Comparison of ENCODE assay signal across 10 cellular contexts in genomic region chr1:40076895-40077312, GRCh38. TPM values are rescaled to one million over a fixed set of nuclear protein-coding genes. Genes with fewer than 3 reads are reported as not detected.
DNase-seq lines count a peak whose midpoint lies in the region; ATAC-seq, FAIRE-seq and TF ChIP-seq lines count a peak whose summit lies in the region.
"Had no signal": no experiment of that assay in that cellular context is flagged by ENCODE, and none has a peak within 500 bp of the region (broad histone marks: within the 10 kb centered on the region; RNA-seq: fewer than 3 reads in every experiment).

No MANE protein-coding gene starts in this region.

- peaks cover 11% of the 10 kb centered on the region for H3K4me1 Mint-ChIP-seq in activated T-cell treated with anti-CD3 and anti-CD28 coated beads, Interleukin-2, amount 50 U/mL, for 72 hours (ENCODE audit: low read depth)
- H3K4me1 Mint-ChIP-seq in WTC11, result no peaks in the 10 kb centered on the region

- no peaks in the 10 kb centered on the region for H3K4me1 ChIP-seq in hepatocyte (ENCODE audit: insufficient read depth)
- peaks cover 0 to 24% (median 11%) of the 10 kb centered on the region in 4 donors for H3K4me1 ChIP-seq in tibial nerve

- H4K20me1 ChIP-seq in hepatocyte (ENCODE audit: insufficient read depth, poor library complexity, severe bottlenecking), result no peaks in the 10 kb centered on the region

- H3K79me2 ChIP-seq in hepatocyte, result no peaks in the 10 kb centered on the region

- no peak for ATAC-seq in activated T-cell treated with anti-CD3 and anti-CD28 coated beads, Interleukin-2, amount 50 U/mL, for 72 hours (replicated peaks in 1 of 2)
- ATAC-seq in WTC11, result no peak

- POLR2A ChIA-PET in WTC11 (lab: Charles Lee), result no interaction called here

- H3K36me3 ChIP-seq in hepatocyte (replicated peaks; ENCODE audit: insufficient read depth, low read depth) (no peaks in the 10 kb centered on the region), tibial nerve (peaks cover 0 to 46% (median 6%) of the 10 kb centered on the region in 3 donors)

- H3K27ac Mint-ChIP-seq in activated T-cell treated with anti-CD3 and anti-CD28 coated beads, Interleukin-2, amount 50 U/mL, for 72 hours, result peak overlapping the region; percentile 54
- no peak overlapping the region for H3K27ac Mint-ChIP-seq in WTC11
- H3K27ac Mint-ChIP-seq: activated naive CD8-positive, alpha-beta T cell treated with anti-CD3 and anti-CD28 coated beads, Interleukin-2, amount 10 ng/mL, durations not matched to agents 7 days and 5 days had no signal

- CTCF ChIA-PET in WTC11 (lab: Charles Lee), result interaction anchor here (0.9 to 1.3 kb wide), 3 partner anchors 9 to 328 kb away, joined by 3 to 8 read pairs (median 3); no protein-coding TSS in a partner anchor

- peak in 1 of 2 donors; percentile 27 for TF ChIP-seq EP300 in tibial nerve (IDR thresholded peaks at IDR 0.05)

- no peak for FAIRE-seq in GM12891 (lab: Jason Lieb, UNC)

- peaks cover 7 to 20% of the 10 kb centered on the region in 2 donors for H3K36me3 Mint-ChIP-seq in activated T-cell treated with anti-CD3 and anti-CD28 coated beads, Interleukin-2, amount 50 U/mL, for 72 hours (ENCODE audit: insufficient read depth in 2 of 2)
- H3K36me3 Mint-ChIP-seq in WTC11, result peaks cover 45% of the 10 kb centered on the region

- no peak overlapping the region for H3K4me3 Mint-ChIP-seq in activated T-cell treated with anti-CD3 and anti-CD28 coated beads, Interleukin-2, amount 50 U/mL, for 72 hours
- no peak overlapping the region for H3K4me3 Mint-ChIP-seq in WTC11
- H3K4me3 Mint-ChIP-seq: activated naive CD8-positive, alpha-beta T cell treated with anti-CD3 and anti-CD28 coated beads, Interleukin-2, amount 10 ng/mL, durations not matched to agents 7 days and 5 days; CD4-positive, CD25-positive, alpha-beta regulatory T cell had no signal

- H3K9me3 ChIP-seq in hepatocyte (ENCODE audit: low read depth), result no peaks in the 10 kb centered on the region
- H3K9me3 ChIP-seq in tibial nerve, result no peaks in the 10 kb centered on the region

- no peaks in the 10 kb centered on the region for H3K9me2 ChIP-seq in hepatocyte (replicated peaks; ENCODE audit: insufficient read depth)

- H3K4me3 ChIP-seq in hepatocyte (no peak overlapping the region), tibial nerve (no peak overlapping the region)

- 77% methylated on average over 5 of the region's 5 CpGs for WGBS in hepatocyte (ENCODE audit: low lambda C conversion rate, missing lambda C conversion rate)
- 17 to 21% methylated on average over 5 of the region's 5 CpGs for WGBS in tibial nerve, 2 donors

- peak overlapping the region; percentile 51 for H3K27ac ChIP-seq in angular gyrus (ENCODE audit: low read depth, low read length)
- H3K27ac ChIP-seq in hepatocyte, result peak overlapping the region; percentile 28
- peak overlapping the region; percentile 4 to 84 (median 58) for H3K27ac ChIP-seq in tibial nerve

- no peaks in the 10 kb centered on the region for H3K27me3 Mint-ChIP-seq in activated T-cell treated with anti-CD3 and anti-CD28 coated beads, Interleukin-2, amount 50 U/mL, for 72 hours (ENCODE audit: low read depth)
- no peaks in the 10 kb centered on the region for H3K27me3 Mint-ChIP-seq in WTC11 (ENCODE audit: low read depth)
- H3K27me3 Mint-ChIP-seq: activated naive CD8-positive, alpha-beta T cell treated with anti-CD3 and anti-CD28 coated beads, Interleukin-2, amount 10 ng/mL, durations not matched to agents 7 days and 5 days; CD4-positive, CD25-positive, alpha-beta regulatory T cell had no signal

- H3K27me3 ChIP-seq in hepatocyte, result no peaks in the 10 kb centered on the region
- no peaks in the 10 kb centered on the region for H3K27me3 ChIP-seq in tibial nerve

- TF ChIP-seq POLR2A in tibial nerve (IDR thresholded peaks at IDR 0.05), result no peak
- no peak for TF ChIP-seq POLR2A in GM12891 (IDR thresholded peaks at IDR 0.05; ENCODE audit: low read depth, low read length)

- H2AFZ ChIP-seq in hepatocyte, result no peak overlapping the region

- H3K9me3 Mint-ChIP-seq in activated T-cell treated with anti-CD3 and anti-CD28 coated beads, Interleukin-2, amount 50 U/mL, for 72 hours, result no peaks in the 10 kb centered on the region
- no peaks in the 10 kb centered on the region for H3K9me3 Mint-ChIP-seq in WTC11
- H3K9me3 Mint-ChIP-seq: activated naive CD8-positive, alpha-beta T cell treated with anti-CD3 and anti-CD28 coated beads, Interleukin-2, amount 10 ng/mL, durations not matched to agents 7 days and 5 days; CD4-positive, CD25-positive, alpha-beta regulatory T cell had no signal

- DNase-seq in activated T-cell treated with anti-CD3 and anti-CD28 coated beads, Interleukin-2, amount 50 U/mL, for 72 hours, result no peak
- DNase-seq in activated T-cell treated with anti-CD3 and anti-CD28 coated beads for 4 hours, result no peak
- peak; percentile 54 for DNase-seq in hepatocyte (ENCODE audit: low spot score)
- no peak for DNase-seq in tibial nerve (ENCODE audit: low spot score in 2 of 2)
- no peak for DNase-seq in medulla oblongata (ENCODE audit: extremely low spot score)
- DNase-seq in GM12891 (ENCODE audit: insufficient read length, low spot score), result no peak
- no peak for DNase-seq in WTC11 (ENCODE audit: low spot score)
- DNase-seq: activated naive CD8-positive, alpha-beta T cell treated with anti-CD3 and anti-CD28 coated beads, Interleukin-2, amount 10 ng/mL, durations not matched to agents 7 days and 5 days; CD4-positive, CD25-positive, alpha-beta regulatory T cell had no signal

- no peak overlapping the region for H3K4me2 ChIP-seq in hepatocyte

- no peak for TF ChIP-seq CTCF in hepatocyte (IDR thresholded peaks at IDR 0.05; ENCODE audit: poor library complexity)
- TF ChIP-seq CTCF in tibial nerve (IDR thresholded peaks at IDR 0.05), result no peak
- no peak for TF ChIP-seq CTCF in WTC11 (IDR thresholded peaks at IDR 0.05)

TF ChIP-seq in GM12891, 5 proteins besides CTCF, POLR2A, EP300 and RAD21:
- TF ChIP-seq POU2F2 (IDR thresholded peaks at IDR 0.05; ENCODE audit: low read depth, low read length) (no peak), PAX5 (IDR thresholded peaks at IDR 0.05; ENCODE audit: insufficient read depth, low read length, severe bottlenecking) (no peak), POLR2AphosphoS5 (IDR thresholded peaks at IDR 0.05; ENCODE audit: low read depth, low read length) (no peak), TAF1 (IDR thresholded peaks at IDR 0.05; ENCODE audit: low read depth, low read length) (no peak), SPI1 (IDR thresholded peaks at IDR 0.05; ENCODE audit: low read depth, low read length) (no peak)

TF ChIP-seq in WTC11, 78 proteins besides CTCF, POLR2A, EP300 and RAD21 (continues in another document):
- TF ChIP-seq ZNF512 (CRISPR knock-in tag; IDR thresholded peaks at IDR 0.05; ENCODE audit: borderline replicate concordance) (no peak), ZBTB43 (CRISPR knock-in tag; IDR thresholded peaks at IDR 0.05) (no peak), ZNF671 (CRISPR knock-in tag; IDR thresholded peaks at IDR 0.05) (no peak), PRRX2 (CRISPR knock-in tag; IDR thresholded peaks at IDR 0.05) (no peak), E2F5 (CRISPR knock-in tag; IDR thresholded peaks at IDR 0.05) (no peak)
- TF ChIP-seq, protein P1, sequence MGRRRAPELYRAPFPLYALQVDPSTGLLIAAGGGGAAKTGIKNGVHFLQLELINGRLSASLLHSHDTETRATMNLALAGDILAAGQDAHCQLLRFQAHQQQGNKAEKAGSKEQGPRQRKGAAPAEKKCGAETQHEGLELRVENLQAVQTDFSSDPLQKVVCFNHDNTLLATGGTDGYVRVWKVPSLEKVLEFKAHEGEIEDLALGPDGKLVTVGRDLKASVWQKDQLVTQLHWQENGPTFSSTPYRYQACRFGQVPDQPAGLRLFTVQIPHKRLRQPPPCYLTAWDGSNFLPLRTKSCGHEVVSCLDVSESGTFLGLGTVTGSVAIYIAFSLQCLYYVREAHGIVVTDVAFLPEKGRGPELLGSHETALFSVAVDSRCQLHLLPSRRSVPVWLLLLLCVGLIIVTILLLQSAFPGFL (CRISPR knock-in tag; IDR thresholded peaks at IDR 0.05; ENCODE audit: borderline replicate concordance), result no peak

RNA-seq across cellular contexts. Expression of gene PPT1, which starts 20.1 kb away (rescaled TPM):
- 10 to 100 TPM; 52.6 to 53.2 TPM for total RNA-seq in activated T-cell treated with anti-CD3 and anti-CD28 coated beads, Interleukin-2, amount 50 U/mL, for 72 hours
- total RNA-seq in hepatocyte, result 64.2 and 86.5 TPM in 2 replicates
- polyA plus RNA-seq in hepatocyte, result 78.0 and 80.2 TPM in 2 replicates
- 10 to 100 TPM; 52.8 to 88.5 (median 58.7) TPM for total RNA-seq in tibial nerve
- polyA plus RNA-seq in GM12891 (2012; ENCODE audit: low read depth, missing spikeins), result 40.7 TPM
- 107 to 117 TPM (median 111 TPM) in 3 replicates for total RNA-seq in WTC11 (2021)

RNA-seq across cellular contexts. Expression of gene CAP1, which starts 36.4 kb away (rescaled TPM):
- total RNA-seq in activated T-cell treated with anti-CD3 and anti-CD28 coated beads, Interleukin-2, amount 50 U/mL, for 72 hours, result 100 to 1,000 TPM; 401 to 411 TPM
- 186 and 191 TPM in 2 replicates for total RNA-seq in hepatocyte
- polyA plus RNA-seq in hepatocyte, result 189 and 191 TPM in 2 replicates
- total RNA-seq in tibial nerve, result 100 to 1,000 TPM; 210 to 281 (median 227) TPM
- 324 TPM for polyA plus RNA-seq in GM12891 (2012; ENCODE audit: low read depth, missing spikeins)
- 258 to 304 TPM (median 277 TPM) in 3 replicates for total RNA-seq in WTC11 (2021)
